ENCODE assay signal across 8 cellular contexts in the genomic region with DNA sequence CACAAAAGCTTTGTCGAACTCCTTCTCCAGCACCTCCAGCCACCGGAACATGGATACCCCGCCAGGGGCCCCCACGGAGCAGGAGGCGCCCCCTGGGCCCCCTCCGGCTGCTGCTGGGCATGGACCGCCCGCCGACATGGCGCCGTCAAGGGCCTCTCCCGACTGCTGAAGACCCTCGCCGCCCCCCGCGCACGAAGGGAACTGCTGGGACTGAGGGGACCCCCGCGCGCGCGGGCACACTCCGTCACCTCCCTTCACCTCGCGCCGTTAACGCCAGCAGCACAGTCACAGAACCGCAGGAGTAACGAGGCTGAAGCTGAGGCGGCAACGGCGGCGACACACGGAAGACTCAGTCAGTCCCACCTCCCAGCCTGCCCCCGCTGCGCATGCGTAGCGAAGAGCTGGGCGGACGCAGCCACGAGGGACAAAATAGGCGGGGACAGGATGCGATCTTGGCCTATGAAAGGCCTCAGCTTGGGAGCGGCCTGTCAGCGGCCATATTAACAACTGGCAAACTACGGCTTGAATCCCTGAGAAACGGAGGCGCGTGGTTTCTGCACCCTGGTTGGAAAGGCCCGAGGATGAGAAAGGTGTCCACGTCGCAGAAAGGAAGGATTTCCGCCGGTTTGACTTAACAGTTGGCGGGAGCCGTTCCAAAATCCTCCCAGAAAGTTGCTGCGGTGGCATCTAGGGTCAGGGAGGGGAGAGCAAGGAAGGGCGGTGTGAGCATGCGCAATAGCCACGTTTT. TPM values are rescaled to one million over a fixed set of nuclear protein-coding genes. Genes with fewer than 3 reads are reported as not detected.
A peak's percentile ranks its signal among the peaks of the same experiment; 100 is the strongest.
DNase-seq lines count a peak whose midpoint lies in the region; ATAC-seq, FAIRE-seq and TF ChIP-seq lines count a peak whose summit lies in the region.

A gene (minus strand): TSS at position 361 of the 748 bp plus-strand sequence. CDS start 223 bp downstream, at position 138.

- peaks cover 5% of the 10 kb centered on the region for H3K9me3 ChIP-seq in HepG2 (ENCODE audit: low read length)

- H3K4me2 ChIP-seq in HepG2 (ENCODE audit: low read depth, low read length), result peak within 1 kb of the TSS; percentile 93

- peak within 1 kb of the TSS; percentile 90 for H3K9ac ChIP-seq in HepG2 (ENCODE audit: insufficient read depth, low read depth, low read length)

- peak within 1 kb of the TSS; percentile 89 for H3K27ac ChIP-seq in HepG2 (ENCODE audit: extremely low read length, insufficient read depth, low read length)

- CTCF ChIA-PET in HepG2 (lab: Yijun Ruan, JAX; ENCODE audit: low intra/inter-chr PET ratio, low total read pairs), result no interaction called here

- TF ChIP-seq CTCF in CD14-positive monocyte (IDR thresholded peaks at IDR 0.05) (no peak), HepG2 (CRISPR knock-in tag; IDR thresholded peaks at IDR 0.05) (peak; percentile 63)

- H3K27me3 ChIP-seq in HepG2 (ENCODE audit: control insufficient read depth in 1 of 2, insufficient read depth in 2 of 2, low read length in 2 of 2), result no peaks in the 10 kb centered on the region; a peak in 1 of 5 replicates

- 2% methylated on average over 49 of the region's 60 CpGs for WGBS in HepG2 (ENCODE audit: low lambda C conversion rate)

- peaks cover 28% of the 10 kb centered on the region for H3K4me1 ChIP-seq in HepG2 (ENCODE audit: insufficient read depth, low read length)

- DNase-seq in CD14-positive monocyte (ENCODE audit: low spot score), result peak; percentile 96
- peak; percentile 91 for DNase-seq in NCI-H748 treated with DMSO at 0.1 percent for 48 hours (lab: John Stamatoyannopoulos, UW)
- DNase-seq in activated CD4-positive, alpha-beta T cell treated with anti-CD3 and anti-CD28 coated beads, Interleukin-2, amount 50 U/mL, for 4 hours, result peak; percentile 90 to 93
- peak; percentile 96 to 98 for DNase-seq in dermis microvascular lymphatic vessel endothelial cell (ENCODE audit: low read depth in 2 of 2)
- DNase-seq in HepG2 (ENCODE audit: low spot score), result peak; percentile 98
- DNase-seq in stimulated activated CD4-positive, alpha-beta T cell treated with anti-CD3 and anti-CD28 coated beads, Interleukin-4, amount 100 ng/mL, for 1 hour, result peak; percentile 92

- TF ChIP-seq EP300 in HepG2 (IDR thresholded peaks at IDR 0.05; ENCODE audit: low read depth in 2 of 2, low read length in 2 of 2) (peak; percentile 4 to 75; a peak in 1 of 4 replicates), HepG2 (CRISPR knock-in tag; IDR thresholded peaks at IDR 0.05; ENCODE audit: borderline replicate concordance) (peak; percentile 18; the same call in 1 of the 2 replicates)

- H3K36me3 ChIP-seq in HepG2 (replicated peaks in 1 of 2; ENCODE audit: control insufficient read depth in 1 of 2, insufficient read depth in 2 of 2, low read length in 2 of 2), result peaks cover 1 to 12% of the 10 kb centered on the region in 2 experiments; a peak in 3 of 5 replicates

- peak within 1 kb of the TSS; percentile 92 to 99 (median 97) for H3K27ac Mint-ChIP-seq in CD14-positive monocyte

- H3K4me3 Mint-ChIP-seq in CD14-positive monocyte, result peak within 1 kb of the TSS; percentile 99 to 100

- peaks cover 36% of the 10 kb centered on the region for H3K4me1 Mint-ChIP-seq in CD14-positive monocyte

- ATAC-seq in GM19372 (IDR thresholded peaks at IDR 0.05; ENCODE audit: low read depth, unreplicated experiment) (peak; percentile 91), HG03558 (IDR thresholded peaks at IDR 0.05; ENCODE audit: extremely low read depth, unreplicated experiment) (peak; percentile 80), HepG2 (peak; percentile 97)

- peak within 1 kb of the TSS; percentile 79 to 88 (median 83) for H3K4me3 ChIP-seq in HepG2 (replicated peaks in 1 of 3; ENCODE audit: insufficient read depth in 1 of 3, low read depth in 2 of 3, low read length in 3 of 3)

- H2AFZ ChIP-seq in HepG2 (ENCODE audit: low read length), result peak within 1 kb of the TSS; percentile 100

- peak; percentile 82 for FAIRE-seq in HepG2 (lab: Jason Lieb, UNC)

- H3K79me2 ChIP-seq in HepG2 (ENCODE audit: insufficient read depth, low read length), result peaks cover 45% of the 10 kb centered on the region

- intact Hi-C loops in CD14-positive monocyte (cut with micrococcal nuclease) (loop anchor here (2.0 to 10.0 kb wide), 3 partner anchors 70 to 118 kb away; a partner anchor contains a TSS), HepG2 (cut with micrococcal nuclease; ENCODE audit: unreplicated experiment) (loop anchor here (1.0 to 10.0 kb wide), 5 partner anchors 46 to 232 kb away; a partner anchor contains a TSS)

- peaks cover 0 to 2% (median 2%) of the 10 kb centered on the region in 3 donors for H3K27me3 Mint-ChIP-seq in CD14-positive monocyte (ENCODE audit: low read depth in 3 of 3)

- POLR2A ChIA-PET in HepG2 (lab: Yijun Ruan, JAX), result interaction anchor here (0.5 to 2.5 kb wide), 26 partner anchors 9 to 1294 kb away, joined by 3 to 64 read pairs (median 4); a partner anchor contains a TSS

- no TSS peak for BruUV-seq in HepG2 (replicated peaks; lab: Mats Ljungman, UMichigan)

- in situ Hi-C loops in HepG2 (cut with HindIII; ENCODE audit: extremely low pct_ligation_motif_present, low pct_unique_long_range_greater_than_20kb), result loop anchor here (5.0 to 25.0 kb wide), 2 partner anchors 255 to 640 kb away; no protein-coding TSS in a partner anchor

- peaks cover 0 to 11% (median 5%) of the 10 kb centered on the region in 7 donors for H3K9me3 Mint-ChIP-seq in CD14-positive monocyte

- H3K36me3 Mint-ChIP-seq in CD14-positive monocyte, result peaks cover 11 to 12% of the 10 kb centered on the region in 2 donors

- peak; percentile 95 to 98 for TF ChIP-seq POLR2A in HepG2 (IDR thresholded peaks at IDR 0.05; ENCODE audit: insufficient read depth in 1 of 2, low read depth in 2 of 2, low read length in 2 of 2)

- peaks cover 10% of the 10 kb centered on the region for H4K20me1 ChIP-seq in HepG2 (ENCODE audit: insufficient read depth, low read length)

- TF ChIP-seq RAD21 in HepG2 (CRISPR knock-in tag; IDR thresholded peaks at IDR 0.05), result peak; percentile 32; the same call in 1 of the 2 replicates

TF ChIP-seq in HepG2, 621 proteins besides CTCF, POLR2A, EP300 and RAD21 (continues in another document):
- TF ChIP-seq NCOA2 (CRISPR knock-in tag; IDR thresholded peaks at IDR 0.05) (peak; percentile 76), U2AF1 (optimal IDR thresholded peaks at IDR 0.05; ENCODE audit: low read depth, low read length) (no peak), FOSL1 (CRISPR knock-in tag; IDR thresholded peaks at IDR 0.05; ENCODE audit: borderline replicate concordance) (peak; percentile 37; the same call in 1 of the 2 replicates), JARID2 (CRISPR knock-in tag; IDR thresholded peaks at IDR 0.05; ENCODE audit: insufficient replicate concordance) (no peak), ZMYM2 (CRISPR knock-in tag; IDR thresholded peaks at IDR 0.05) (peak; percentile 70; the same call in 1 of the 2 replicates), ZNF720 (CRISPR knock-in tag; IDR thresholded peaks at IDR 0.05) (no peak; the same call in 1 of the 2 replicates)
- TF ChIP-seq, protein P1, sequence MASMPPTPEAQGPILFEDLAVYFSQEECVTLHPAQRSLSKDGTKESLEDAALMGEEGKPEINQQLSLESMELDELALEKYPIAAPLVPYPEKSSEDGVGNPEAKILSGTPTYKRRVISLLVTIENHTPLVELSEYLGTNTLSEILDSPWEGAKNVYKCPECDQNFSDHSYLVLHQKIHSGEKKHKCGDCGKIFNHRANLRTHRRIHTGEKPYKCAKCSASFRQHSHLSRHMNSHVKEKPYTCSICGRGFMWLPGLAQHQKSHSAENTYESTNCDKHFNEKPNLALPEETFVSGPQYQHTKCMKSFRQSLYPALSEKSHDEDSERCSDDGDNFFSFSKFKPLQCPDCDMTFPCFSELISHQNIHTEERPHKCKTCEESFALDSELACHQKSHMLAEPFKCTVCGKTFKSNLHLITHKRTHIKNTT (CRISPR knock-in tag; IDR thresholded peaks at IDR 0.05), result no peak
- TF ChIP-seq, protein P2, sequence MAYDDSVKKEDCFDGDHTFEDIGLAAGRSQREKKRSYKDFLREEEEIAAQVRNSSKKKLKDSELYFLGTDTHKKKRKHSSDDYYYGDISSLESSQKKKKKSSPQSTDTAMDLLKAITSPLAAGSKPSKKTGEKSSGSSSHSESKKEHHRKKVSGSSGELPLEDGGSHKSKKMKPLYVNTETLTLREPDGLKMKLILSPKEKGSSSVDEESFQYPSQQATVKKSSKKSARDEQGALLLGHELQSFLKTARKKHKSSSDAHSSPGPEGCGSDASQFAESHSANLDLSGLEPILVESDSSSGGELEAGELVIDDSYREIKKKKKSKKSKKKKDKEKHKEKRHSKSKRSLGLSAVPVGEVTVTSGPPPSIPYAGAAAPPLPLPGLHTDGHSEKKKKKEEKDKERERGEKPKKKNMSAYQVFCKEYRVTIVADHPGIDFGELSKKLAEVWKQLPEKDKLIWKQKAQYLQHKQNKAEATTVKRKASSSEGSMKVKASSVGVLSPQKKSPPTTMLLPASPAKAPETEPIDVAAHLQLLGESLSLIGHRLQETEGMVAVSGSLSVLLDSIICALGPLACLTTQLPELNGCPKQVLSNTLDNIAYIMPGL (CRISPR knock-in tag; IDR thresholded peaks at IDR 0.05; ENCODE audit: borderline replicate concordance in 1 of 2, low read depth in 1 of 2), result peak; percentile 90 to 99

RNA-seq across cellular contexts. Expression of the gene that starts here (rescaled TPM):
- polyA plus RNA-seq in CD14-positive monocyte (1 to 10 TPM; 2.7 to 5.2 TPM), HepG2 (2011; rRNA removed) (18.6 and 20.9 TPM in 2 replicates)
- total RNA-seq in dermis microvascular lymphatic vessel endothelial cell (25.0 and 31.1 TPM in 2 replicates), HepG2 (2016; rRNA removed; fragmentation: Illumina TruSeq; extraction: Trizol) (41.5 and 54.3 TPM in 2 replicates)
- total RNA-seq in HepG2 (2016; cell fraction: cytosol; rRNA removed; fragmentation: Illumina TruSeq; extraction: Trizol; ENCODE audit: low read depth), result 2.4 and 2.7 TPM in 2 replicates
- total RNA-seq in HepG2 (2016; cell fraction: insoluble cytoplasmic fraction; rRNA removed; fragmentation: Illumina TruSeq; extraction: Trizol), result 41.6 and 52.1 TPM in 2 replicates
- 9.6 and 12.2 TPM in 2 replicates for total RNA-seq in HepG2 (2016; cell fraction: membrane; rRNA removed; fragmentation: Illumina TruSeq; extraction: Trizol)
- total RNA-seq in HepG2 (2016; cell fraction: nucleus; rRNA removed; fragmentation: Illumina TruSeq; extraction: Trizol), result 48.5 and 49.9 TPM in 2 replicates
- polyA plus RNA-seq in HepG2 (2011; cell fraction: cytosol; rRNA removed), result 7.6 and 12.2 TPM in 2 replicates
- polyA plus RNA-seq in HepG2 (2011; cell fraction: nucleus; rRNA removed), result 14.6 and 21.5 TPM in 2 replicates
- polyA plus RNA-seq in HepG2 (2012), result 25.9 and 28.3 TPM in 2 replicates
- 1.0 and 1.1 TPM in 2 replicates for polyA plus RNA-seq in HepG2 (2016; cell fraction: cytosol; fragmentation: Illumina TruSeq; extraction: Trizol; ENCODE audit: low read depth)
- 43.9 and 46.4 TPM in 2 replicates for polyA plus RNA-seq in HepG2 (2016; cell fraction: insoluble cytoplasmic fraction; fragmentation: Illumina TruSeq; extraction: Trizol; ENCODE audit: low read depth)
- polyA plus RNA-seq in HepG2 (2016; cell fraction: membrane; fragmentation: Illumina TruSeq; extraction: Trizol; ENCODE audit: low read depth), result 4.6 and 5.2 TPM in 2 replicates
- 55.3 and 56.6 TPM in 2 replicates for polyA plus RNA-seq in HepG2 (2016; cell fraction: nucleus; fragmentation: Illumina TruSeq; extraction: Trizol; ENCODE audit: insufficient read depth, low read depth)
- 6.1 and 9.2 TPM in 2 replicates for polyA minus RNA-seq in HepG2 (2011; rRNA and poly(A)+ RNA removed; ENCODE audit: low replicate concordance)
- polyA minus RNA-seq in HepG2 (2011; cell fraction: cytosol; rRNA and poly(A)+ RNA removed), result 20.1 and 20.2 TPM in 2 replicates
- polyA minus RNA-seq in HepG2 (2011; cell fraction: nucleus; rRNA and poly(A)+ RNA removed), result 48.8 and 51.2 TPM in 2 replicates

Comparison
In these comparisons a context has a peak if more than half of its experiments do, and no peak if none do; other contexts are left out.
1. Peak in every context shown above with its lines: DNase-seq, ATAC-seq, H3K4me3 ChIP-seq and H3K27ac ChIP-seq.